In the genomic region with DNA sequence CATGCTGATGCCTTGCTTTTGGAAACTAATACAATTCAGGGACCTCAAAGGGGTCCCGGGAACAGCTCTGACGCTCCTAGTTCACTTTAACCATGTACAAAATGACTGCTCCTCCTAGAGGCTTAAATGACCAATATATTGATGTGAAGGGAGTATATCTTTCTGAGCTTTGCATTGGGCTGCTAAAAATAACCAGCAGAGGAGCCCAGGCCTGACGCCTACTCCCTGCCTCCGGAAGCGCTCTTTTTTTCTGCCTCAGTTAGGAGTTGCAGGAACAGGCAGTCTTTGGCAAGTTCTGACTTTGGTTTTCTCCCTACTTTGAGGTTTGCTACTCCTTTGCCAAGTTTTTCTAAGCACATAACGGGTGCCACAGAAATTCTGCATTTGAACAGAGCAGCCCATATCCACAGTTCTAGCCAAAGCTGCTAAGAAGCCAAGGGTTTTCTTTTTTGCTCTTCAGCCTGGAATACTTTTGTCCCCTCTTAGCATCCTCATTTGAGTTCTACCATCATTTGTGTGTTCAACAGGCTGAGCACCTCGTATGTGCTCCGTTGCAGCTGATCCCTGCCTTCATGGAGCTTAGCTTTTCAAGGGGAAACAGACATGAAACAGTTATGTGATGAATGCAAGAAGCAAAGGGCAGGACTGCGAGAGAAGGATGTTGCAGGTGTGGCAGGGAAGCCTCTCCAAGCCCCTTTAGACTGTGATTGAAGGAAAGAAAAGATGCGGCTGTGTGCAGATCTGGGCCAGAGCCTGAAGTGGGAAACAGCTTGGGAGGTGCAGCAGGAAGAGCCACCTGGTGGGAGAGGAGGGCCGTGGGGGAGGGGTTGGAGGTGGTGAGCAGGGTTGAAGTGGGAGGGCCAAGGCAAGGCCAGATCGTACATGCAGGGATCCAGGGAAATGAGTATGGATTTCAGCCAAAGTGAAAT, we compare ENCODE assay signal across 21 cellular contexts. TPM values are rescaled to one million over a fixed set of nuclear protein-coding genes. Genes with fewer than 3 reads are reported as not detected.
DNase-seq lines count a peak whose midpoint lies in the region; ATAC-seq, FAIRE-seq and TF ChIP-seq lines count a peak whose summit lies in the region.
"Had no signal": no experiment of that assay in that cellular context is flagged by ENCODE, and none has a peak within 500 bp of the region (broad histone marks: within the 10 kb centered on the region; RNA-seq: fewer than 3 reads in every experiment).

No MANE protein-coding gene starts in this region.

- H3K4me3 Mint-ChIP-seq in GM23338 (peak overlapping the region; percentile 49), endodermal cell (peak overlapping the region; percentile 14), neural crest cell (peak overlapping the region; percentile 36)
- H3K4me3 Mint-ChIP-seq: activated CD4-positive, alpha-beta T cell treated with anti-CD3 and anti-CD28 coated beads for 36 hours; stimulated activated naive CD8-positive, alpha-beta T cell treated with anti-CD3 and anti-CD28 coated beads, Interleukin-15, amount 100 ng/mL, for 72 hours had no signal

- H3K9me3 ChIP-seq in NT2/D1 (ENCODE audit: insufficient read depth, low read length) (no peaks in the 10 kb centered on the region), endodermal cell (ENCODE audit: control insufficient read depth, low read length) (no peaks in the 10 kb centered on the region), SJCRH30 (replicated peaks) (no peaks in the 10 kb centered on the region)
- H3K9me3 ChIP-seq: BLaER1 treated with 17β-estradiol and CSF1 and Interleukin-3, amounts not matched to agents 10 nM and 100 nM; Peyer's patch; sigmoid colon had no signal

- no peaks in the 10 kb centered on the region for H3K9me2 ChIP-seq in GM23338 (ENCODE audit: insufficient read depth)

- H4K20me1 ChIP-seq in GM23338 (replicated peaks; ENCODE audit: insufficient read depth) = no peaks in the 10 kb centered on the region

- H3K9ac ChIP-seq in NT2/D1 (ENCODE audit: insufficient read length, low read depth) (peak overlapping the region; percentile 4), endodermal cell (ENCODE audit: extremely low read depth, low read length, poor library complexity, severe bottlenecking) (no peak overlapping the region)
- H3K9ac ChIP-seq: GM23248 had no signal

- no peaks in the 10 kb centered on the region for H3K36me3 ChIP-seq in GM23338 (ENCODE audit: insufficient read depth)
- peaks cover 6% of the 10 kb centered on the region for H3K36me3 ChIP-seq in NT2/D1 (ENCODE audit: insufficient read depth, insufficient read length, low read length)
- H3K36me3 ChIP-seq in endodermal cell (ENCODE audit: control insufficient read depth, insufficient read depth, low read length) = no peaks in the 10 kb centered on the region
- no peaks in the 10 kb centered on the region for H3K36me3 ChIP-seq in SJCRH30
- H3K36me3 ChIP-seq: Peyer's patch, sigmoid colon had no signal

- TF ChIP-seq POLR2A in GM12892 (IDR thresholded peaks at IDR 0.05; ENCODE audit: low read depth, low read length) = no peak

- peaks cover 6% of the 10 kb centered on the region for H3K27me3 ChIP-seq in GM23338 (ENCODE audit: insufficient read depth)
- H3K27me3 ChIP-seq in NT2/D1 (ENCODE audit: insufficient read depth, insufficient read length) = peaks cover 11% of the 10 kb centered on the region
- peaks cover 12% of the 10 kb centered on the region for H3K27me3 ChIP-seq in endodermal cell (ENCODE audit: control insufficient read depth, insufficient read depth, low read length, poor library complexity, severe bottlenecking)
- peaks cover 7% of the 10 kb centered on the region; the same call in 1 of the 2 replicates for H3K27me3 ChIP-seq in SJCRH30
- H3K27me3 ChIP-seq: Peyer's patch, sigmoid colon had no signal

- peak overlapping the region; percentile 70 for H2AFZ ChIP-seq in GM23338
- H2AFZ ChIP-seq: GM23248 had no signal

- DNase-seq in GM23338 (ENCODE audit: low spot score) (peak; percentile 84), NT2/D1 (ENCODE audit: low read depth, low spot score) (no peak), endodermal cell (peak; percentile 81), neural crest cell (ENCODE audit: low read depth, low spot score) (no peak), GM12892 (ENCODE audit: insufficient read length) (no peak), SJCRH30 (no peak), GM20000 (ENCODE audit: low spot score) (no peak)
- DNase-seq in activated naive CD4-positive, alpha-beta T cell (lab: John Stamatoyannopoulos, UW) = no peak
- DNase-seq: activated CD4-positive, alpha-beta T cell treated with anti-CD3 and anti-CD28 coated beads for 36 hours; effector CD8-positive, alpha-beta T cell; GM23248; kidney glomerular epithelial cell; naive thymus-derived CD8-positive, alpha-beta T cell; NCI-H2227 treated with DMSO at 0.1 percent for 48 hours; sigmoid colon; stimulated activated naive CD8-positive, alpha-beta T cell treated with anti-CD3 and anti-CD28 coated beads, Interleukin-15, amount 100 ng/mL, for 72 hours; T-helper 1 cell had no signal

- H3K79me2 ChIP-seq in GM23338 (replicated peaks; ENCODE audit: insufficient read depth) = no peaks in the 10 kb centered on the region; the same call in 1 of the 2 replicates

- H3K4me1 Mint-ChIP-seq in GM23338 = peaks cover 39% of the 10 kb centered on the region
- H3K4me1 Mint-ChIP-seq in endodermal cell = peaks cover 32% of the 10 kb centered on the region
- H3K4me1 Mint-ChIP-seq in neural crest cell = peaks cover 28% of the 10 kb centered on the region

- H3K27ac ChIP-seq in GM23338 (ENCODE audit: low read depth) = peak overlapping the region; percentile 96
- H3K27ac ChIP-seq in endodermal cell (ENCODE audit: low read depth, low read length) = no peak overlapping the region
- no peak overlapping the region for H3K27ac ChIP-seq in SJCRH30
- H3K27ac ChIP-seq: BLaER1 treated with 17β-estradiol and CSF1 and Interleukin-3, amounts not matched to agents 10 nM and 100 nM; GM23248; Peyer's patch; sigmoid colon had no signal

- peak overlapping the region; percentile 94 for H3K27ac Mint-ChIP-seq in GM23338
- peak overlapping the region; percentile 84 for H3K27ac Mint-ChIP-seq in endodermal cell
- H3K27ac Mint-ChIP-seq in neural crest cell (ENCODE audit: unreplicated experiment) = no peak overlapping the region
- H3K27ac Mint-ChIP-seq: activated CD4-positive, alpha-beta T cell treated with anti-CD3 and anti-CD28 coated beads for 36 hours; stimulated activated naive CD8-positive, alpha-beta T cell treated with anti-CD3 and anti-CD28 coated beads, Interleukin-15, amount 100 ng/mL, for 72 hours had no signal

- peak overlapping the region; percentile 85 for H3K4me2 ChIP-seq in GM23338
- H3K4me2 ChIP-seq: BLaER1 treated with 17β-estradiol and CSF1 and Interleukin-3, amounts not matched to agents 10 nM and 100 nM had no signal

- H3F3A ChIP-seq in GM23338 (replicated peaks; ENCODE audit: low read depth) = peaks cover 12% of the 10 kb centered on the region

- H3K36me3 Mint-ChIP-seq in GM23338 (ENCODE audit: low read depth) = no peaks in the 10 kb centered on the region; the same call in 2 of the 3 replicates
- no peaks in the 10 kb centered on the region for H3K36me3 Mint-ChIP-seq in endodermal cell (ENCODE audit: low read depth)
- H3K36me3 Mint-ChIP-seq in neural crest cell (ENCODE audit: low read depth) = no peaks in the 10 kb centered on the region

- H3K27me3 Mint-ChIP-seq in GM23338 (ENCODE audit: insufficient read depth, low read depth, poor library complexity) (peaks cover 29% of the 10 kb centered on the region), endodermal cell (ENCODE audit: insufficient read depth) (peaks cover 24% of the 10 kb centered on the region), neural crest cell (ENCODE audit: low read depth) (peaks cover 30% of the 10 kb centered on the region)
- H3K27me3 Mint-ChIP-seq: naive thymus-derived CD8-positive, alpha-beta T cell; stimulated activated naive CD8-positive, alpha-beta T cell treated with anti-CD3 and anti-CD28 coated beads, Interleukin-15, amount 100 ng/mL, for 72 hours had no signal

- ATAC-seq in GM23338 = peak; percentile 81
- ATAC-seq: activated CD4-positive, alpha-beta T cell treated with anti-CD3 and anti-CD28 coated beads for 36 hours; naive thymus-derived CD8-positive, alpha-beta T cell; stimulated activated naive CD8-positive, alpha-beta T cell treated with anti-CD3 and anti-CD28 coated beads, Interleukin-15, amount 100 ng/mL, for 72 hours had no signal

- 66 to 72% methylated on average over 8 to 12 of the region's 12 CpGs for WGBS in endodermal cell (ENCODE audit: insufficient coverage in 1 of 2, insufficient read length in 1 of 2), 2 experiments

- H3K4me1 ChIP-seq in GM23338 (ENCODE audit: insufficient read depth) (peaks cover 32% of the 10 kb centered on the region), NT2/D1 (ENCODE audit: insufficient read depth, insufficient read length) (peaks cover 5% of the 10 kb centered on the region), endodermal cell (ENCODE audit: control insufficient read depth, insufficient read depth, low read length) (peaks cover 10% of the 10 kb centered on the region), SJCRH30 (no peaks in the 10 kb centered on the region)

- FAIRE-seq in GM12892 (lab: Jason Lieb, UNC) = no peak
- FAIRE-seq: frontal cortex, G401.6 had no signal

- H3K4me3 ChIP-seq in GM23338 = peak overlapping the region; percentile 45
- H3K4me3 ChIP-seq in NT2/D1 (ENCODE audit: insufficient read length, low read depth) = no peak overlapping the region
- no peak overlapping the region for H3K4me3 ChIP-seq in endodermal cell (ENCODE audit: low read length)
- H3K4me3 ChIP-seq in SJCRH30 = no peak overlapping the region
- H3K4me3 ChIP-seq: BLaER1 treated with 17β-estradiol and CSF1 and Interleukin-3, amounts not matched to agents 10 nM and 100 nM; GM23248; Peyer's patch; sigmoid colon had no signal

- TF ChIP-seq CTCF in GM23338 (conservative IDR thresholded peaks at IDR 0.05; ENCODE audit: low read depth in 2 of 2) = peak in 1 of 2 experiments; percentile 8; a peak in 1 of 4 replicates
- peak; percentile 2 for TF ChIP-seq CTCF in endodermal cell (conservative IDR thresholded peaks at IDR 0.05)
- no peak for TF ChIP-seq CTCF in neural crest cell (conservative IDR thresholded peaks at IDR 0.05)
- no peak for TF ChIP-seq CTCF in GM20000 (IDR thresholded peaks at IDR 0.05; ENCODE audit: extremely low read depth, missing control alignments)

- H3K9me3 Mint-ChIP-seq in GM23338 = no peaks in the 10 kb centered on the region
- H3K9me3 Mint-ChIP-seq in endodermal cell = no peaks in the 10 kb centered on the region
- H3K9me3 Mint-ChIP-seq in neural crest cell = no peaks in the 10 kb centered on the region
- H3K9me3 Mint-ChIP-seq: naive thymus-derived CD8-positive, alpha-beta T cell; stimulated activated naive CD8-positive, alpha-beta T cell treated with anti-CD3 and anti-CD28 coated beads, Interleukin-15, amount 100 ng/mL, for 72 hours had no signal

RNA-seq across cellular contexts. Expression of a gene that starts 2.8 kb away (rescaled TPM):
- total RNA-seq in GM23338 (2014; rRNA removed; shearing (Covaris generic)) = 13.1 and 20.7 TPM in 2 replicates
- 6.3 and 7.5 TPM in 2 replicates for polyA plus RNA-seq in GM23338 (2016; fragmentation: Nextera tagmentation; extraction: Ambion mirVana)
- total RNA-seq in endodermal cell = 10 to 100 TPM; 12.7 to 14.0 TPM
- polyA plus RNA-seq in endodermal cell (2013, experiment 1 of 2) = 6.8 TPM
- polyA plus RNA-seq in endodermal cell (2013, experiment 2 of 2) = 6.3 TPM
- total RNA-seq in neural crest cell = 11.0 and 15.3 TPM in 2 replicates
- 4.3 TPM for polyA plus RNA-seq in GM12892 (2012; ENCODE audit: missing spikeins)
- 6.4 and 8.1 TPM in 2 replicates for total RNA-seq in SJCRH30 (2014; rRNA removed; shearing (Covaris generic))

RNA-seq across cellular contexts. Expression of a gene that starts 29.3 kb away (rescaled TPM):
- 2.8 and 4.2 TPM in 2 replicates for total RNA-seq in GM23338 (2014; rRNA removed; shearing (Covaris generic))
- polyA plus RNA-seq in GM23338 (2016; fragmentation: Nextera tagmentation; extraction: Ambion mirVana) = 4.4 and 6.5 TPM in 2 replicates
- under 1 TPM in 1 of 2 donors, not detected in 1; 0.51 TPM for total RNA-seq in endodermal cell
- polyA plus RNA-seq in endodermal cell (2013, experiment 1 of 2) = 1.0 TPM
- 1.1 TPM for polyA plus RNA-seq in endodermal cell (2013, experiment 2 of 2)
- not detected in 2 replicates for total RNA-seq in neural crest cell
- 0.23 TPM for polyA plus RNA-seq in GM12892 (2012; ENCODE audit: missing spikeins)
- not detected in 2 replicates for total RNA-seq in SJCRH30 (2014; rRNA removed; shearing (Covaris generic))
- total RNA-seq: activated CD4-positive, alpha-beta T cell treated with anti-CD3 and anti-CD28 coated beads for 36 hours; GM23248; naive thymus-derived CD8-positive, alpha-beta T cell had no signal
- polyA plus RNA-seq: GM23248; naive thymus-derived CD8-positive, alpha-beta T cell had no signal

RNA-seq across cellular contexts. Expression of a gene that starts 35.2 kb away (rescaled TPM):
- total RNA-seq in GM23338 (2014; rRNA removed; shearing (Covaris generic)) = 30.0 and 36.4 TPM in 2 replicates
- 19.2 and 20.2 TPM in 2 replicates for polyA plus RNA-seq in GM23338 (2016; fragmentation: Nextera tagmentation; extraction: Ambion mirVana)
- 10 to 100 TPM; 25.1 to 32.3 TPM for total RNA-seq in endodermal cell
- 12.9 TPM for polyA plus RNA-seq in endodermal cell (2013, experiment 1 of 2)
- polyA plus RNA-seq in endodermal cell (2013, experiment 2 of 2) = 13.7 TPM
- 23.2 and 25.2 TPM in 2 replicates for total RNA-seq in neural crest cell
- polyA plus RNA-seq in GM12892 (2012; ENCODE audit: missing spikeins) = 8.6 TPM
- total RNA-seq in SJCRH30 (2014; rRNA removed; shearing (Covaris generic)) = 8.2 and 9.4 TPM in 2 replicates

Comparison
In these comparisons a context has a peak if more than half of its experiments do, and no peak if none do; other contexts are left out.
1. DNase-seq: peak in GM23338 (single experiment) and endodermal cell (single experiment); none in NT2/D1 (single experiment), neural crest cell (single experiment), GM12892 (single experiment), activated naive CD4-positive, alpha-beta T cell (0 of 4), SJCRH30 (0 of 2) and GM20000 (single experiment).
2. Peak in every context shown above with its lines, with median percentiles within 50 percentile points of each other: H3K4me3 Mint-ChIP-seq.